8 cellular contexts compared by ENCODE assay signal in genomic region chr4:11427201-11427996, GRCh38. TPM values are rescaled to one million over a fixed set of nuclear protein-coding genes. Genes with fewer than 3 reads are reported as not detected.
DNase-seq lines count a peak whose midpoint lies in the region; ATAC-seq and TF ChIP-seq lines count a peak whose summit lies in the region.

No MANE protein-coding gene starts in this region.

- no peaks in the 10 kb centered on the region for H3K27me3 ChIP-seq in tibial nerve

- H3K27me3 Mint-ChIP-seq in activated CD4-positive, alpha-beta T cell treated with anti-CD3 and anti-CD28 coated beads, Interleukin-2, amount 10 ng/mL, durations not matched to agents 24 days and 14 days: peaks cover 49% of the 10 kb centered on the region
- peaks cover 55% of the 10 kb centered on the region for H3K27me3 Mint-ChIP-seq in dendritic cell treated with granulocyte-macrophage colony-stimulating factor and Interleukin-4, amounts not matched to agents 40 ng/mL and 50 ng/mL, for 4 days
- peaks cover 32% of the 10 kb centered on the region for H3K27me3 Mint-ChIP-seq in mesothelial cell of epicardium (ENCODE audit: low read depth)

- DNase-seq in activated CD4-positive, alpha-beta T cell treated with anti-CD3 and anti-CD28 coated beads, Interleukin-2, amount 10 ng/mL, durations not matched to agents 24 days and 14 days: no peak
- no peak for DNase-seq in activated CD4-positive, alpha-beta T cell treated with anti-CD3 and anti-CD28 coated beads for 4 hours
- peak in 1 of 2 experiments; percentile 40 for DNase-seq in mesothelial cell of epicardium (ENCODE audit: low spot score in 2 of 2, unreplicated experiment in 2 of 2)
- DNase-seq in tibial nerve (ENCODE audit: low spot score in 2 of 2): no peak
- DNase-seq in NCI-H1092 treated with DMSO at 0.1 percent for 48 hours (lab: John Stamatoyannopoulos, UW): no peak
- DNase-seq in GDM1 (lab: John Stamatoyannopoulos, UW): no peak

- no peaks in the 10 kb centered on the region for H3K9me3 ChIP-seq in tibial nerve

- intact Hi-C loops in activated CD4-positive, alpha-beta T cell treated with anti-CD3 and anti-CD28 coated beads, Interleukin-2, amount 10 ng/mL, durations not matched to agents 24 days and 14 days (cut with micrococcal nuclease): loop anchor here (10.0 kb wide), 1 partner anchor 693 kb away; no protein-coding TSS in a partner anchor
- intact Hi-C loops in dendritic cell treated with granulocyte-macrophage colony-stimulating factor and Interleukin-4, amounts not matched to agents 40 ng/mL and 50 ng/mL, for 4 days (cut with micrococcal nuclease): loop anchor here (10.0 kb wide), 1 partner anchor 873 kb away; no protein-coding TSS in a partner anchor

- TF ChIP-seq CTCF in mesothelial cell of epicardium (IDR thresholded peaks at IDR 0.05; ENCODE audit: unreplicated experiment) (no peak), tibial nerve (IDR thresholded peaks at IDR 0.05) (no peak)

- H3K36me3 Mint-ChIP-seq in activated CD4-positive, alpha-beta T cell treated with anti-CD3 and anti-CD28 coated beads, Interleukin-2, amount 10 ng/mL, durations not matched to agents 24 days and 14 days (ENCODE audit: low read depth): no peaks in the 10 kb centered on the region
- H3K36me3 Mint-ChIP-seq in dendritic cell treated with granulocyte-macrophage colony-stimulating factor and Interleukin-4, amounts not matched to agents 40 ng/mL and 50 ng/mL, for 4 days (ENCODE audit: low read depth): peaks cover 12% of the 10 kb centered on the region
- no peaks in the 10 kb centered on the region for H3K36me3 Mint-ChIP-seq in mesothelial cell of epicardium

- peak overlapping the region; percentile 48 to 93 (median 66) for H3K4me3 ChIP-seq in tibial nerve

- H3K4me1 ChIP-seq in tibial nerve: peaks cover 0 to 39% (median 9%) of the 10 kb centered on the region in 4 donors

- no peaks in the 10 kb centered on the region for H3K36me3 ChIP-seq in tibial nerve

- H3K4me3 Mint-ChIP-seq in activated CD4-positive, alpha-beta T cell treated with anti-CD3 and anti-CD28 coated beads, Interleukin-2, amount 10 ng/mL, durations not matched to agents 24 days and 14 days: peak overlapping the region; percentile 70
- peak overlapping the region; percentile 76 for H3K4me3 Mint-ChIP-seq in dendritic cell treated with granulocyte-macrophage colony-stimulating factor and Interleukin-4, amounts not matched to agents 40 ng/mL and 50 ng/mL, for 4 days
- H3K4me3 Mint-ChIP-seq in mesothelial cell of epicardium: peak overlapping the region; percentile 83

- no peak for TF ChIP-seq POLR2A in tibial nerve (IDR thresholded peaks at IDR 0.05)

- no peak for TF ChIP-seq EP300 in tibial nerve (IDR thresholded peaks at IDR 0.05)

- no peak overlapping the region for H3K27ac Mint-ChIP-seq in activated CD4-positive, alpha-beta T cell treated with anti-CD3 and anti-CD28 coated beads, Interleukin-2, amount 10 ng/mL, durations not matched to agents 24 days and 14 days
- H3K27ac Mint-ChIP-seq in dendritic cell treated with granulocyte-macrophage colony-stimulating factor and Interleukin-4, amounts not matched to agents 40 ng/mL and 50 ng/mL, for 4 days: no peak overlapping the region
- H3K27ac Mint-ChIP-seq in mesothelial cell of epicardium: no peak overlapping the region

- no peak overlapping the region for H3K27ac ChIP-seq in tibial nerve

- 2 to 3% methylated on average over 43 of the region's 43 CpGs for WGBS in tibial nerve, 2 donors

- H3K4me1 Mint-ChIP-seq in activated CD4-positive, alpha-beta T cell treated with anti-CD3 and anti-CD28 coated beads, Interleukin-2, amount 10 ng/mL, durations not matched to agents 24 days and 14 days: peaks cover 8% of the 10 kb centered on the region
- H3K4me1 Mint-ChIP-seq in dendritic cell treated with granulocyte-macrophage colony-stimulating factor and Interleukin-4, amounts not matched to agents 40 ng/mL and 50 ng/mL, for 4 days (ENCODE audit: low read depth): peaks cover 23% of the 10 kb centered on the region
- peaks cover 35% of the 10 kb centered on the region for H3K4me1 Mint-ChIP-seq in mesothelial cell of epicardium

- no peak for ATAC-seq in GM19023 (IDR thresholded peaks at IDR 0.05; ENCODE audit: unreplicated experiment)

- H3K9me3 Mint-ChIP-seq in activated CD4-positive, alpha-beta T cell treated with anti-CD3 and anti-CD28 coated beads, Interleukin-2, amount 10 ng/mL, durations not matched to agents 24 days and 14 days: no peaks in the 10 kb centered on the region
- H3K9me3 Mint-ChIP-seq in dendritic cell treated with granulocyte-macrophage colony-stimulating factor and Interleukin-4, amounts not matched to agents 40 ng/mL and 50 ng/mL, for 4 days: no peaks in the 10 kb centered on the region
- H3K9me3 Mint-ChIP-seq in mesothelial cell of epicardium: no peaks in the 10 kb centered on the region

RNA-seq across cellular contexts. Expression of gene HS3ST1, which starts 1.3 kb away (rescaled TPM):
- 0.23 and 0.66 TPM in 2 replicates for total RNA-seq in activated CD4-positive, alpha-beta T cell treated with anti-CD3 and anti-CD28 coated beads, Interleukin-2, amount 10 ng/mL, durations not matched to agents 24 days and 14 days
- 3.4 to 6.2 TPM (median 5.6 TPM) in 3 replicates for total RNA-seq in mesothelial cell of epicardium
- 1 to 10 TPM in 3 of 4 donors, under 1 TPM in 1; 0.21 to 6.0 (median 2.1) TPM for total RNA-seq in tibial nerve
